ENCODE assay signal across 29 cellular contexts in the genomic region with DNA sequence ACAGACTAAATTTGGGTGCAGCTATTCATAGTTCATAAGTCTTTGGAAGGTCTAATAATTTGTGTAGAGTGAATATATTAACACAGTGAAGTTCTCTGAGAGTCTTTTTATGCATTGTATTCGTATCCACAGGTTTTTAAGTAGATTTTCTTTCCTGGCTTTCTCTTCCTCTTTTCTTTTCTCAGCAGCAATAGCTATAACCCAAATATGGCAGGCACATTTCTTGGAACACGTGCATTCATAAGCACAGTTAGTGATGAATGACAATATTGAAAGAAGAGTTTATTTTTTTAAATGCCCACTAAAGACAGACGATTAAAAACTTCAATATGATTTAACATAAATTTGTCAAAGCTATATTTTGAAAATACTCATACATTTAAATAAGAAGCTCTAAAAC.
"Had no signal": no experiment of that assay in that cellular context is flagged by ENCODE, and none has a peak within 500 bp of the region (broad histone marks: within the 10 kb centered on the region; RNA-seq: fewer than 3 reads in every experiment).

No MANE protein-coding gene starts in this region.

- FAIRE-seq: endometrium, islet of Langerhans had no signal

- H3K36me3 ChIP-seq: esophagus squamous epithelium, heart right ventricle, left lung, spleen, tibial artery, upper lobe of right lung, uterus had no signal

- H3K27me3 ChIP-seq: esophagus squamous epithelium, heart right ventricle, left lung, spleen, testis, tibial artery, upper lobe of right lung, uterus had no signal

- H3K4me3 ChIP-seq: esophagus squamous epithelium, heart right ventricle, left lung, mucosa of descending colon, psoas muscle, skin epidermis, spleen, testis, tibial artery, upper lobe of right lung, uterus had no signal

- H3K4me1 ChIP-seq: esophagus squamous epithelium, heart right ventricle, left lung, psoas muscle, spleen, testis, tibial artery, upper lobe of right lung, uterus had no signal

- H3K9me3 ChIP-seq: esophagus squamous epithelium, heart right ventricle, left lung, mucosa of descending colon, psoas muscle, testis, tibial artery, upper lobe of right lung, uterus had no signal

- DNase-seq: cortex of kidney; effector memory CD8-positive, alpha-beta T cell; erythroblast; esophagus squamous epithelium; foreskin melanocyte; glutamatergic neuron; heart right ventricle; hippocampal formation; left cardiac atrium; left lung; mesenchymal stem cell; mucosa of descending colon; naive B cell; posterior cingulate gyrus; psoas muscle; right cardiac atrium; spleen; stimulated activated CD4-positive, alpha-beta T cell treated with anti-CD3 and anti-CD28 coated beads, Interleukin-4, amount 100 ng/mL, for 4 hours; stimulated activated naive CD8-positive, alpha-beta T cell treated with anti-CD3 and anti-CD28 coated beads, Interleukin-15, Interleukin-2, amounts not matched to agents 100 U/mL and 50 U/mL, for 24 hours; substantia nigra; testis; tibial artery; upper lobe of right lung; uterus had no signal

- H3K27ac ChIP-seq: esophagus squamous epithelium, heart right ventricle, left lung, psoas muscle, skin epidermis, spleen, testis, tibial artery, upper lobe of right lung, uterus had no signal

- ATAC-seq: effector memory CD8-positive, alpha-beta T cell; heart right ventricle; left cardiac atrium; left lung; mucosa of descending colon; natural killer cell treated with Interleukin-12 subunit alpha and Interleukin-12 subunit beta and Interleukin-15 and Interleukin-18, amount 100 ng/mL, for 72 hours; psoas muscle; right cardiac atrium; stimulated activated memory B cell treated with anti-CD40 and anti-IgM and Interleukin-4, amounts not matched to agents 10 μg/mL and 1 μg/mL and 100 μg/mL, for 72 hours; stimulated activated naive CD8-positive, alpha-beta T cell treated with anti-CD3 and anti-CD28 coated beads, Interleukin-15, Interleukin-2, amounts not matched to agents 100 U/mL and 50 U/mL, for 24 hours; upper lobe of right lung had no signal
